14 cellular contexts compared by ENCODE assay signal in genomic region chr11:94147433-94147845, GRCh38. TPM values are rescaled to one million over a fixed set of nuclear protein-coding genes. Genes with fewer than 3 reads are reported as not detected.
DNase-seq lines count a peak whose midpoint lies in the region; ATAC-seq, FAIRE-seq and TF ChIP-seq lines count a peak whose summit lies in the region.
"Had no signal": no experiment of that assay in that cellular context is flagged by ENCODE, and none has a peak within 500 bp of the region (broad histone marks: within the 10 kb centered on the region; RNA-seq: fewer than 3 reads in every experiment).

No MANE protein-coding gene starts in this region.

- no peak for TF ChIP-seq POLR2A in GM12878 (IDR thresholded peaks at IDR 0.05; ENCODE audit: low read depth, low read length)

- H3K79me2 ChIP-seq in GM12878 (ENCODE audit: control insufficient read depth, insufficient read depth, low read length): peaks cover 26% of the 10 kb centered on the region

- H3K27me3 ChIP-seq in CD4-positive, alpha-beta memory T cell (ENCODE audit: insufficient read depth, low read length): no peaks in the 10 kb centered on the region
- no peaks in the 10 kb centered on the region for H3K27me3 ChIP-seq in GM12878 (replicated peaks in 1 of 2; ENCODE audit: control insufficient read depth in 2 of 2, insufficient read depth in 2 of 2, low read length in 1 of 2)
- H3K27me3 ChIP-seq: cardiac muscle cell, heart right ventricle, Peyer's patch had no signal

- H3K4me3 ChIP-seq in CD4-positive, alpha-beta memory T cell (ENCODE audit: low read length in 2 of 2): no peak overlapping the region
- no peak overlapping the region for H3K4me3 ChIP-seq in GM12878
- H3K4me3 ChIP-seq: cardiac muscle cell, heart right ventricle, Peyer's patch had no signal

- H3K27ac Mint-ChIP-seq in CD4-positive, alpha-beta memory T cell: peak overlapping the region in 4 of 7 donors; percentile 44 to 75 (median 65)
- no peak overlapping the region for H3K27ac Mint-ChIP-seq in T-cell

- FAIRE-seq in GM12878 (lab: Jason Lieb, UNC): no peak

- no peak for TF ChIP-seq EP300 in GM12878 (IDR thresholded peaks at IDR 0.05; ENCODE audit: borderline replicate concordance in 1 of 2, control insufficient read depth in 1 of 2, low read depth in 2 of 2, low read length in 2 of 2)

- DNase-seq in CD4-positive, alpha-beta memory T cell: no peak
- peak in 1 of 34 experiments; percentile 12 for DNase-seq in T-cell
- DNase-seq in GM12878 (ENCODE audit: low read depth, low spot score): no peak
- DNase-seq in caudate nucleus (lab: John Stamatoyannopoulos, UW): no peak
- DNase-seq in NCI-H2107 treated with DMSO at 0.1 percent for 48 hours (lab: John Stamatoyannopoulos, UW; ENCODE audit: unreplicated experiment): no peak
- DNase-seq in kidney glomerular epithelial cell (lab: John Stamatoyannopoulos, UW): no peak
- DNase-seq: COR-L47, heart right ventricle, Peyer's patch, T1000 had no signal

- POLR2A ChIA-PET in CD4-positive, alpha-beta memory T cell (lab: Charles Lee; ENCODE audit: partially characterized antibody): no interaction called here
- POLR2A ChIA-PET in T-cell (lab: Charles Lee) (no interaction called here), GM12878 (lab: Charles Lee) (no interaction called here)

- no TSS peak for BruUV-seq in GM12878 (replicated peaks; lab: Mats Ljungman, UMichigan)

- peaks cover 61 to 92% (median 76%) of the 10 kb centered on the region in 4 donors for H3K4me1 Mint-ChIP-seq in CD4-positive, alpha-beta memory T cell
- H3K4me1 Mint-ChIP-seq in T-cell: peaks cover 92 to 94% (median 94%) of the 10 kb centered on the region in 3 donors

- no peak overlapping the region for H2AFZ ChIP-seq in GM12878 (ENCODE audit: control insufficient read depth, low read depth, low read length)

- H3K4me3 Mint-ChIP-seq in CD4-positive, alpha-beta memory T cell: peak overlapping the region in 6 of 8 donors; percentile 5 to 39 (median 28)
- H3K4me3 Mint-ChIP-seq in T-cell: peak overlapping the region; percentile 4 to 67 (median 8)

- CTCF ChIA-PET in CD4-positive, alpha-beta memory T cell (lab: Charles Lee; ENCODE audit: partially characterized antibody): no interaction called here
- CTCF ChIA-PET in T-cell (lab: Charles Lee) (no interaction called here), GM12878 (lab: Yijun Ruan, JAX) (interaction anchor here (1.0 kb wide), 2 partner anchors 13 to 37 kb away, joined by 3 to 4 read pairs; no protein-coding TSS in a partner anchor)

- TF ChIP-seq RAD21 in GM12878 (IDR thresholded peaks at IDR 0.05; ENCODE audit: insufficient read depth, low read depth, low read length): no peak

- WGBS in GM12878 (ENCODE audit: insufficient coverage, insufficient replicate concordance, low lambda C conversion rate, missing lambda C conversion rate): 66% methylated on average over 9 of the region's 9 CpGs

- peaks cover 29% of the 10 kb centered on the region for H3K4me1 ChIP-seq in CD4-positive, alpha-beta memory T cell (ENCODE audit: insufficient read depth, low read length)
- H3K4me1 ChIP-seq in GM12878 (ENCODE audit: control insufficient read depth, insufficient read depth, low read length): peaks cover 19% of the 10 kb centered on the region

- H3K9ac ChIP-seq in GM12878 (ENCODE audit: control insufficient read depth, insufficient read depth, low read length): no peak overlapping the region

- RAD21 ChIA-PET in GM12878 (lab: Charles Lee; ENCODE audit: unreplicated experiment): no interaction called here

- H4K20me1 ChIP-seq in GM12878 (ENCODE audit: control insufficient read depth, insufficient read depth): no peaks in the 10 kb centered on the region

- in situ Hi-C loops in GM12878 (cut with MboI): no loop called here

- H3K27me3 Mint-ChIP-seq in CD4-positive, alpha-beta memory T cell: no peaks in the 10 kb centered on the region
- H3K27me3 Mint-ChIP-seq in T-cell: no peaks in the 10 kb centered on the region

- H3K9me3 ChIP-seq in CD4-positive, alpha-beta memory T cell (ENCODE audit: control insufficient read depth in 1 of 2, low read length in 2 of 2): no peaks in the 10 kb centered on the region
- H3K9me3 ChIP-seq in GM12878 (replicated peaks; ENCODE audit: control insufficient read depth, insufficient read depth, low read length): no peaks in the 10 kb centered on the region
- H3K9me3 ChIP-seq: heart right ventricle, Peyer's patch had no signal

- no peak overlapping the region for H3K27ac ChIP-seq in CD4-positive, alpha-beta memory T cell (ENCODE audit: low read depth, low read length)
- H3K27ac ChIP-seq in GM12878 (ENCODE audit: control insufficient read depth, insufficient read depth): no peak overlapping the region
- no peak overlapping the region for H3K27ac ChIP-seq in caudate nucleus (ENCODE audit: low read depth, low read length)
- H3K27ac ChIP-seq: cardiac muscle cell, heart right ventricle, Peyer's patch had no signal

- TF ChIP-seq CTCF in GM12878 (IDR thresholded peaks at IDR 0.05 in 2 of 3, conservative IDR thresholded peaks at IDR 0.05 in 1 of 3; ENCODE audit: control insufficient read depth in 2 of 3, extremely low read depth in 1 of 3, insufficient read depth in 1 of 3, low read depth in 3 of 3, low read length in 3 of 3): no peak

- intact Hi-C loops in CD4-positive, alpha-beta memory T cell (cut with micrococcal nuclease): no loop called here
- intact Hi-C loops in GM12878 (cut with micrococcal nuclease; ENCODE audit: unreplicated experiment): no loop called here

- ATAC-seq in GM21381 (IDR thresholded peaks at IDR 0.05; ENCODE audit: unreplicated experiment): peak; percentile 52
- peak in 3 of 4 experiments; percentile 39 to 75 (median 70) for ATAC-seq in T-cell (replicated peaks in 1 of 4)
- peak; percentile 13; the same call in 1 of the 3 replicates for ATAC-seq in GM12878
- ATAC-seq in HG03457 (IDR thresholded peaks at IDR 0.05; ENCODE audit: unreplicated experiment): no peak
- ATAC-seq: heart right ventricle, sciatic nerve had no signal

- SMC1A ChIA-PET in GM12878 (lab: Charles Lee; ENCODE audit: uncharacterized antibody, unreplicated experiment): no interaction called here

- no peaks in the 10 kb centered on the region for H3K36me3 ChIP-seq in CD4-positive, alpha-beta memory T cell (ENCODE audit: insufficient read depth, low read length)
- no peaks in the 10 kb centered on the region; a peak in 1 of 4 replicates for H3K36me3 ChIP-seq in GM12878 (ENCODE audit: control insufficient read depth in 2 of 2, insufficient read depth in 2 of 2, low read length in 1 of 2)
- H3K36me3 ChIP-seq: cardiac muscle cell, heart right ventricle, Peyer's patch had no signal

- peaks cover 0 to 3% of the 10 kb centered on the region in 2 donors for H3K36me3 Mint-ChIP-seq in CD4-positive, alpha-beta memory T cell
- peaks cover 3% of the 10 kb centered on the region for H3K36me3 Mint-ChIP-seq in T-cell

- peaks cover 0 to 2% (median 0%) of the 10 kb centered on the region in 8 donors for H3K9me3 Mint-ChIP-seq in CD4-positive, alpha-beta memory T cell
- no peaks in the 10 kb centered on the region for H3K9me3 Mint-ChIP-seq in T-cell

- H3K4me2 ChIP-seq in GM12878 (ENCODE audit: control insufficient read depth, insufficient read depth): no peak overlapping the region

TF ChIP-seq in GM12878, 131 proteins besides CTCF, POLR2A, EP300 and RAD21 (continues in another document):
- TF ChIP-seq CHD2 (IDR thresholded peaks at IDR 0.05; ENCODE audit: borderline replicate concordance, low read depth, low read length) (no peak), ZSCAN29 (IDR thresholded peaks at IDR 0.05) (no peak), EED (IDR thresholded peaks at IDR 0.05; ENCODE audit: low read depth) (no peak)
- TF ChIP-seq, protein P1, sequence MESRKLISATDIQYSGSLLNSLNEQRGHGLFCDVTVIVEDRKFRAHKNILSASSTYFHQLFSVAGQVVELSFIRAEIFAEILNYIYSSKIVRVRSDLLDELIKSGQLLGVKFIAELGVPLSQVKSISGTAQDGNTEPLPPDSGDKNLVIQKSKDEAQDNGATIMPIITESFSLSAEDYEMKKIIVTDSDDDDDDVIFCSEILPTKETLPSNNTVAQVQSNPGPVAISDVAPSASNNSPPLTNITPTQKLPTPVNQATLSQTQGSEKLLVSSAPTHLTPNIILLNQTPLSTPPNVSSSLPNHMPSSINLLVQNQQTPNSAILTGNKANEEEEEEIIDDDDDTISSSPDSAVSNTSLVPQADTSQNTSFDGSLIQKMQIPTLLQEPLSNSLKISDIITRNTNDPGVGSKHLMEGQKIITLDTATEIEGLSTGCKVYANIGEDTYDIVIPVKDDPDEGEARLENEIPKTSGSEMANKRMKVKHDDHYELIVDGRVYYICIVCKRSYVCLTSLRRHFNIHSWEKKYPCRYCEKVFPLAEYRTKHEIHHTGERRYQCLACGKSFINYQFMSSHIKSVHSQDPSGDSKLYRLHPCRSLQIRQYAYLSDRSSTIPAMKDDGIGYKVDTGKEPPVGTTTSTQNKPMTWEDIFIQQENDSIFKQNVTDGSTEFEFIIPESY (IDR thresholded peaks at IDR 0.05): peak; percentile 83; the same call in 1 of the 2 replicates

RNA-seq across cellular contexts. Expression of gene PANX1, which starts 18.8 kb away (rescaled TPM):
- 1 to 10 TPM; 7.6 to 8.3 TPM for total RNA-seq in CD4-positive, alpha-beta memory T cell
- 1 to 10 TPM; 9.1 to 9.5 TPM for polyA plus RNA-seq in CD4-positive, alpha-beta memory T cell
- total RNA-seq in T-cell (1 to 10 TPM; 7.9 to 9.8 (median 8.7) TPM), GM12878 (2014; rRNA removed) (18.7 and 19.1 TPM in 2 replicates), GM12878 (2014; rRNA removed; fragmentation: Illumina TruSeq; extraction: Trizol) (15.3 and 17.1 TPM in 2 replicates), GM12878 (2021) (16.2 and 17.2 TPM in 2 replicates)
- 19.3 and 20.6 TPM in 2 replicates for total RNA-seq in GM12878 (2013; cell fraction: nucleolus; rRNA removed)
- polyA plus RNA-seq in GM12878 (2011; ENCODE audit: low read depth): 6.6 TPM
- polyA plus RNA-seq in GM12878 (2011; rRNA removed) (13.3 and 13.6 TPM in 2 replicates), GM12878 (2014; fragmentation: Illumina TruSeq; extraction: Trizol) (14.9 and 16.2 TPM in 2 replicates), GM12878 (2014; fragmentation: Nextera tagmentation; extraction: Ambion mirVana) (1 to 10 TPM; 3.3 to 3.5 TPM), GM12878 (2014; rRNA removed) (9.4 and 12.0 TPM in 2 replicates), GM12878 (2016; fragmentation: Nextera tagmentation; extraction: Ambion mirVana) (10 to 100 TPM; 14.2 to 14.7 TPM)
- polyA plus RNA-seq in GM12878 (2011; cell fraction: cytosol; rRNA removed): 9.4 and 10.0 TPM in 2 replicates
- polyA plus RNA-seq in GM12878 (2011; cell fraction: nucleus; rRNA removed): 5.2 and 6.1 TPM in 2 replicates
- 6.8 and 7.4 TPM in 2 replicates for polyA plus RNA-seq in GM12878 (2012)
- 25.8 and 28.5 TPM in 2 replicates for polyA minus RNA-seq in GM12878 (2011; rRNA and poly(A)+ RNA removed)
- 9.1 and 12.0 TPM in 2 replicates for polyA minus RNA-seq in GM12878 (2011; cell fraction: cytosol; rRNA and poly(A)+ RNA removed)
- polyA minus RNA-seq in GM12878 (2011; cell fraction: nucleus; rRNA and poly(A)+ RNA removed): 10.6 and 12.8 TPM in 2 replicates

Comparison
In these comparisons a context has a peak if more than half of its experiments do, and no peak if none do; other contexts are left out.
1. H3K27ac Mint-ChIP-seq: peak in CD4-positive, alpha-beta memory T cell (4 of 7); none in T-cell (0 of 2).